Comparison of ENCODE assay signal across 9 cellular contexts in the genomic region with DNA sequence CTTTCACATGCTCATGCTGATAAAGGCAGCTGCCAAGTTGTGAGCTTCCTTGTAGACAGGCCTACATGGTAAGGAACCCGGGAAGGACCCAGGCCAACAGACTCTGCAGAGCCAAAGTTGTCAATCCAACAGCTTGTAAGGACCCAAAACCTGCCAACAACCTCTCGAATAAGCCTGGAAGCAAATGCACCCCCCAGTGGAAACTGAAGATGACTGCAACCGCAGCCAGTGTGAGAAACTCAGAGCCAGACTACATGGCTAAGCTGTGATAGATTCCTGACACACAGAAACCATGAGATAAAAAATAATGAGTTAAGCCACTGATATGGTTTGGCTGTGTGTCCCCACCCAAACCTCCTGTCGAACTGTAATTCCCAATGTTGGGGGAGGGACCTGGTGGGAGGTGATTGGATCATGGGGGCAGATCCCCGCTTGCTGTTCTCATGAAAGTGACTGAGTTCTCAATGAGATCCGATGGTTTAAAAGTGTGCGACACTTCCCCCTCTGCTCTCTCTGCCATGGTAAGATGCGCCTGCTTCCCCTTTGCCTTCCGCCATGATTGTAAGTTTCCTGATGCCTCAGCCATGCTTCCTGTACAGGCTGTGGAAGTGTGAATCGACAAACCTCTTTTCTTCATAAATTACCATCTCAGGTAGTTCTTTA. TPM values are rescaled to one million over a fixed set of nuclear protein-coding genes. Genes with fewer than 3 reads are reported as not detected.
DNase-seq lines count a peak whose midpoint lies in the region; ATAC-seq, FAIRE-seq and TF ChIP-seq lines count a peak whose summit lies in the region.
"Had no signal": no experiment of that assay in that cellular context is flagged by ENCODE, and none has a peak within 500 bp of the region (broad histone marks: within the 10 kb centered on the region; RNA-seq: fewer than 3 reads in every experiment).

No MANE protein-coding gene starts in this region.

- no peak overlapping the region for H3K56ac ChIP-seq in H1 (replicated peaks; ENCODE audit: insufficient read length, low read depth, low read length)

- no peaks in the 10 kb centered on the region for H3K27me3 ChIP-seq in cardiac muscle cell
- H3K27me3 ChIP-seq in H1 (replicated peaks in 1 of 4; ENCODE audit: control insufficient read depth in 3 of 4, extremely low read depth in 1 of 4, insufficient read depth in 3 of 4, low read length in 3 of 4): no peaks in the 10 kb centered on the region

- 55% methylated on average over 10 of the region's 10 CpGs; no CpG with 5 or more reads in 1 of the 2 experiments for WGBS in H1 (ENCODE audit: extremely low coverage in 1 of 2, insufficient coverage in 1 of 2, insufficient read length in 1 of 2, insufficient replicate concordance in 2 of 2, low coverage in 1 of 2, low lambda C conversion rate in 2 of 2, missing lambda C conversion rate in 1 of 2), 2 experiments

- H3K18ac ChIP-seq in H1 (ENCODE audit: extremely low read depth, low read length): peak overlapping the region; percentile 2

- CTCF ChIA-PET in H1 (lab: Charles Lee; ENCODE audit: partially characterized antibody): interaction anchor here (0.5 to 10.6 kb wide), 31 partner anchors 7 to 235 kb away, joined by 3 to 137 read pairs (median 3); a partner anchor contains a TSS

- TF ChIP-seq CTCF in cardiac muscle cell (IDR thresholded peaks at IDR 0.05; ENCODE audit: low read depth, low read length) (peak; percentile 63), H1 (IDR thresholded peaks at IDR 0.05; ENCODE audit: control extremely low read depth in 1 of 3, insufficient read depth in 1 of 3, low read depth in 1 of 3, low read length in 3 of 3) (peak; percentile 64 to 78 (median 71))

- H3K36me3 Mint-ChIP-seq in stimulated activated effector memory CD8-positive, alpha-beta T cell treated with anti-CD3 and anti-CD28 coated beads, Interleukin-12 subunit alpha, Interleukin-12 subunit beta, amount 100 ng/mL, for 72 hours: no peaks in the 10 kb centered on the region

- no peak for TF ChIP-seq POLR2A in H1 (IDR thresholded peaks at IDR 0.05; ENCODE audit: control extremely low read depth in 1 of 2, low read depth in 2 of 2, low read length in 2 of 2)

- H3K9ac ChIP-seq in H1 (replicated peaks in 1 of 4; ENCODE audit: extremely low read depth in 1 of 4, low read depth in 3 of 4, low read length in 3 of 4): no peak overlapping the region

- H4K91ac ChIP-seq in H1 (replicated peaks; ENCODE audit: insufficient read length, low read length): peak overlapping the region; percentile 41

- no peaks in the 10 kb centered on the region for H3K9me3 Mint-ChIP-seq in stimulated activated effector memory CD8-positive, alpha-beta T cell treated with anti-CD3 and anti-CD28 coated beads, Interleukin-12 subunit alpha, Interleukin-12 subunit beta, amount 100 ng/mL, for 72 hours

- peaks cover 8% of the 10 kb centered on the region for H3K4me1 Mint-ChIP-seq in stimulated activated effector memory CD8-positive, alpha-beta T cell treated with anti-CD3 and anti-CD28 coated beads, Interleukin-12 subunit alpha, Interleukin-12 subunit beta, amount 100 ng/mL, for 72 hours

- H3K27ac ChIP-seq in cardiac muscle cell (no peak overlapping the region), H1 (ENCODE audit: low read depth, low read length) (no peak overlapping the region)
- H3K27ac ChIP-seq: SK-N-MC had no signal

- no peak overlapping the region for H4K8ac ChIP-seq in H1 (ENCODE audit: extremely low read depth, insufficient read depth, low read length)

- no peaks in the 10 kb centered on the region for H3K9me3 ChIP-seq in cardiac muscle cell (ENCODE audit: low read depth)
- H3K9me3 ChIP-seq in H1 (ENCODE audit: insufficient read depth in 2 of 2, low read depth in 1 of 2, low read length in 1 of 2): no peaks in the 10 kb centered on the region

- no peak overlapping the region for H3K4ac ChIP-seq in H1 (replicated peaks; ENCODE audit: insufficient read length, low read depth, low read length)

- POLR2A ChIA-PET in H1 (lab: Charles Lee; ENCODE audit: partially characterized antibody): interaction anchor here (1.2 to 3.6 kb wide), 3 partner anchors 19 to 40 kb away, joined by 3 to 18 read pairs (median 3); no protein-coding TSS in a partner anchor

- H2BK15ac ChIP-seq in H1 (ENCODE audit: low read length): no peak overlapping the region

- H3K4me3 ChIP-seq in cardiac muscle cell: no peak overlapping the region
- no peak overlapping the region for H3K4me3 ChIP-seq in H1 (ENCODE audit: extremely low read depth in 1 of 4, insufficient read depth in 2 of 4, low read depth in 3 of 4, low read length in 4 of 4)
- H3K4me3 ChIP-seq: SK-N-MC had no signal

- H2BK20ac ChIP-seq in H1 (ENCODE audit: low read length): peak overlapping the region; percentile 84

- no peak overlapping the region for H3K23ac ChIP-seq in H1 (ENCODE audit: insufficient read length)

- TF ChIP-seq RAD21 in H1 (IDR thresholded peaks at IDR 0.05 in 1 of 2, conservative IDR thresholded peaks at IDR 0.05 in 1 of 2; ENCODE audit: low read depth in 2 of 2, low read length in 2 of 2): peak; percentile 67 to 83

- no peaks in the 10 kb centered on the region for H3K79me1 ChIP-seq in H1 (ENCODE audit: low read depth, low read length)

- no peak overlapping the region for H3K4me3 Mint-ChIP-seq in stimulated activated effector memory CD8-positive, alpha-beta T cell treated with anti-CD3 and anti-CD28 coated beads, Interleukin-12 subunit alpha, Interleukin-12 subunit beta, amount 100 ng/mL, for 72 hours

- no peak for TF ChIP-seq EP300 in H1 (IDR thresholded peaks at IDR 0.05; ENCODE audit: borderline replicate concordance in 1 of 2, low read depth in 2 of 2, low read length in 2 of 2)

- H2BK12ac ChIP-seq in H1 (ENCODE audit: low read depth, low read length): peak overlapping the region; percentile 88

- no peaks in the 10 kb centered on the region; the same call in 1 of the 2 replicates for H3K23me2 ChIP-seq in H1 (ENCODE audit: low read depth, low read length)

- H3K79me2 ChIP-seq in H1 (ENCODE audit: control insufficient read depth in 1 of 2, insufficient read depth in 2 of 2, low read length in 2 of 2): no peaks in the 10 kb centered on the region

- no peak overlapping the region for H3K4me2 ChIP-seq in H1 (ENCODE audit: insufficient read depth in 1 of 2, low read depth in 2 of 2, low read length in 2 of 2)

- no peaks in the 10 kb centered on the region for H3K4me1 ChIP-seq in cardiac muscle cell (ENCODE audit: low read depth)
- peaks cover 5 to 18% (median 12%) of the 10 kb centered on the region in 4 experiments for H3K4me1 ChIP-seq in H1 (replicated peaks in 1 of 4; ENCODE audit: control insufficient read depth in 3 of 4, insufficient read depth in 4 of 4, low read length in 3 of 4)

- H4K5ac ChIP-seq in H1 (ENCODE audit: insufficient read length, low read depth, low read length): no peak overlapping the region

- no peak overlapping the region for H3K14ac ChIP-seq in H1 (ENCODE audit: insufficient read length)

- intact Hi-C loops in left ventricle myocardium superior (cut with micrococcal nuclease): no loop called here

- DNase-seq in cardiac muscle cell (ENCODE audit: low read depth in 1 of 2, low spot score in 1 of 2) (peak; percentile 57 to 63), left ventricle myocardium superior (no peak), NCI-H524 treated with DMSO at 0.1 percent for 48 hours (lab: John Stamatoyannopoulos, UW) (peak; percentile 16), H1 (ENCODE audit: low read depth in 1 of 2, low spot score in 2 of 2) (no peak), GDM1 (lab: John Stamatoyannopoulos, UW) (no peak)
- no peak for DNase-seq in stimulated activated effector memory CD8-positive, alpha-beta T cell treated with anti-CD3 and anti-CD28 coated beads, Interleukin-12 subunit alpha, Interleukin-12 subunit beta, amount 100 ng/mL, for 72 hours (ENCODE audit: low spot score in 2 of 2)

- no peaks in the 10 kb centered on the region for H4K20me1 ChIP-seq in H1 (replicated peaks in 1 of 2; ENCODE audit: control insufficient read depth in 1 of 2, insufficient read depth in 2 of 2, low read length in 2 of 2)

- H3K36me3 ChIP-seq in cardiac muscle cell: no peaks in the 10 kb centered on the region
- H3K36me3 ChIP-seq in H1 (ENCODE audit: control insufficient read depth in 2 of 4, insufficient read depth in 4 of 4, low read length in 3 of 4): no peaks in the 10 kb centered on the region

- H2BK5ac ChIP-seq in H1 (ENCODE audit: low read depth, low read length): peak overlapping the region; percentile 26

- no peak for ATAC-seq in left ventricle myocardium superior
- peak; percentile 48 for ATAC-seq in stimulated activated effector memory CD8-positive, alpha-beta T cell treated with anti-CD3 and anti-CD28 coated beads, Interleukin-12 subunit alpha, Interleukin-12 subunit beta, amount 100 ng/mL, for 72 hours
- ATAC-seq in HG03135 (IDR thresholded peaks at IDR 0.05; ENCODE audit: unreplicated experiment): no peak
- no peak for ATAC-seq in HG03354 (IDR thresholded peaks at IDR 0.05; ENCODE audit: poor library complexity, severe bottlenecking, unreplicated experiment)

- H2AK5ac ChIP-seq in H1 (ENCODE audit: low read depth, low read length): no peak overlapping the region; the same call in 1 of the 2 replicates

- peak; percentile 82 for FAIRE-seq in H1 (lab: Jason Lieb, UNC)

- H2AFZ ChIP-seq in H1 (ENCODE audit: low read length): 0 out of 2 replicates have a peak overlapping the region, but pooled peaks have one; percentile 18

- no peak overlapping the region for H3K27ac Mint-ChIP-seq in stimulated activated effector memory CD8-positive, alpha-beta T cell treated with anti-CD3 and anti-CD28 coated beads, Interleukin-12 subunit alpha, Interleukin-12 subunit beta, amount 100 ng/mL, for 72 hours

- H2BK120ac ChIP-seq in H1 (replicated peaks; ENCODE audit: low read depth, low read length): no peak overlapping the region

RNA-seq across cellular contexts. Expression of a gene that starts 18.8 kb away (rescaled TPM):
- total RNA-seq in cardiac muscle cell (not detected in 2 replicates), left ventricle myocardium superior (not detected)
- polyA plus RNA-seq in cardiac muscle cell (1.2 TPM in 1 of 2 replicates, not detected in the other), H1 (2011; rRNA removed) (3.2 and 3.4 TPM in 2 replicates)
- 1.4 TPM in 2 replicates for total RNA-seq in H1 (2021; fragmentation: NEBNext Ultra II Directional; extraction: Animal tissue kit (Norgen Biotek cat#: 25700))
- 1.0 TPM for polyA plus RNA-seq in H1 (2011; cell fraction: cytosol; rRNA removed)
- 3.3 TPM for polyA plus RNA-seq in H1 (2011; cell fraction: nucleus; rRNA removed)
- polyA plus RNA-seq in H1 (2012, experiment 1 of 2): 2.6 to 6.7 TPM (median 5.0 TPM) in 4 replicates
- not detected for polyA plus RNA-seq in H1 (2012, experiment 2 of 2)
- 4.3 TPM for polyA plus RNA-seq in H1 (2013, experiment 1 of 2)
- polyA plus RNA-seq in H1 (2013, experiment 2 of 2): 4.7 TPM
- polyA minus RNA-seq in H1 (2011; rRNA and poly(A)+ RNA removed): not detected in 2 replicates
- not detected for polyA minus RNA-seq in H1 (2011; cell fraction: cytosol; rRNA and poly(A)+ RNA removed)
- polyA minus RNA-seq in H1 (2011; cell fraction: nucleus; rRNA and poly(A)+ RNA removed): 2.7 TPM

RNA-seq across cellular contexts. Expression of a gene that starts 20.8 kb away (rescaled TPM):
- total RNA-seq in cardiac muscle cell: 0.56 and 4.1 TPM in 2 replicates
- 2.3 and 4.9 TPM in 2 replicates for polyA plus RNA-seq in cardiac muscle cell
- total RNA-seq in left ventricle myocardium superior: not detected
- total RNA-seq in H1 (2021; fragmentation: NEBNext Ultra II Directional; extraction: Animal tissue kit (Norgen Biotek cat#: 25700)): 0.78 and 0.86 TPM in 2 replicates
- polyA plus RNA-seq in H1 (2011; rRNA removed): 3.7 and 3.9 TPM in 2 replicates
- polyA plus RNA-seq in H1 (2011; cell fraction: cytosol; rRNA removed): 3.5 TPM
- 14.4 TPM for polyA plus RNA-seq in H1 (2011; cell fraction: nucleus; rRNA removed)
- 1.2 to 2.6 TPM (median 1.4 TPM) in 4 replicates for polyA plus RNA-seq in H1 (2012, experiment 1 of 2)
- polyA plus RNA-seq in H1 (2012, experiment 2 of 2): 0.91 TPM
- polyA plus RNA-seq in H1 (2013, experiment 1 of 2): 1.4 TPM
- polyA plus RNA-seq in H1 (2013, experiment 2 of 2): 0.94 TPM
- polyA minus RNA-seq in H1 (2011; rRNA and poly(A)+ RNA removed): 0.63 and 0.66 TPM in 2 replicates
- polyA minus RNA-seq in H1 (2011; cell fraction: cytosol; rRNA and poly(A)+ RNA removed): not detected
- polyA minus RNA-seq in H1 (2011; cell fraction: nucleus; rRNA and poly(A)+ RNA removed): 0.80 TPM

RNA-seq across cellular contexts. Expression of a gene that starts 23.2 kb away (rescaled TPM):
- not detected in 2 replicates for total RNA-seq in cardiac muscle cell
- not detected in 2 replicates for polyA plus RNA-seq in cardiac muscle cell
- not detected for total RNA-seq in left ventricle myocardium superior
- total RNA-seq in H1 (2021; fragmentation: NEBNext Ultra II Directional; extraction: Animal tissue kit (Norgen Biotek cat#: 25700)): not detected in 2 replicates
- 0.88 TPM in 1 of 2 replicates, not detected in the other for polyA plus RNA-seq in H1 (2011; rRNA removed)
- polyA plus RNA-seq in H1 (2011; cell fraction: cytosol; rRNA removed): 0.58 TPM
- 0.40 TPM for polyA plus RNA-seq in H1 (2011; cell fraction: nucleus; rRNA removed)
- polyA plus RNA-seq in H1 (2012, experiment 1 of 2): 0.36 TPM in 1 of 4 replicates, not detected in the others
- polyA plus RNA-seq in H1 (2012, experiment 2 of 2): not detected
- polyA plus RNA-seq in H1 (2013, experiment 1 of 2): 0.32 TPM
- 0.26 TPM for polyA plus RNA-seq in H1 (2013, experiment 2 of 2)
- polyA minus RNA-seq in H1 (2011; rRNA and poly(A)+ RNA removed): not detected in 2 replicates
- not detected for polyA minus RNA-seq in H1 (2011; cell fraction: cytosol; rRNA and poly(A)+ RNA removed)
- polyA minus RNA-seq in H1 (2011; cell fraction: nucleus; rRNA and poly(A)+ RNA removed): not detected

RNA-seq across cellular contexts. Expression of a gene that starts 39.5 kb away (rescaled TPM):
- total RNA-seq in cardiac muscle cell (not detected in 2 replicates), left ventricle myocardium superior (not detected)
- polyA plus RNA-seq in cardiac muscle cell (not detected in 2 replicates), H1 (2011; rRNA removed) (not detected in 2 replicates)
- total RNA-seq in H1 (2021; fragmentation: NEBNext Ultra II Directional; extraction: Animal tissue kit (Norgen Biotek cat#: 25700)): not detected in 2 replicates
- polyA plus RNA-seq in H1 (2011; cell fraction: cytosol; rRNA removed): not detected
- not detected for polyA plus RNA-seq in H1 (2011; cell fraction: nucleus; rRNA removed)
- not detected in 4 replicates for polyA plus RNA-seq in H1 (2012, experiment 1 of 2)
- not detected for polyA plus RNA-seq in H1 (2012, experiment 2 of 2)
- polyA plus RNA-seq in H1 (2013, experiment 1 of 2): not detected
- polyA plus RNA-seq in H1 (2013, experiment 2 of 2): not detected
- not detected in 2 replicates for polyA minus RNA-seq in H1 (2011; rRNA and poly(A)+ RNA removed)
- polyA minus RNA-seq in H1 (2011; cell fraction: cytosol; rRNA and poly(A)+ RNA removed): not detected
- not detected for polyA minus RNA-seq in H1 (2011; cell fraction: nucleus; rRNA and poly(A)+ RNA removed)

RNA-seq across cellular contexts. Expression of a gene that starts 47.6 kb away (rescaled TPM):
- total RNA-seq in cardiac muscle cell (not detected in 2 replicates), left ventricle myocardium superior (not detected)
- polyA plus RNA-seq in cardiac muscle cell (not detected in 2 replicates), H1 (2011; rRNA removed) (0.03 TPM in 1 of 2 replicates, not detected in the other)
- total RNA-seq in H1 (2021; fragmentation: NEBNext Ultra II Directional; extraction: Animal tissue kit (Norgen Biotek cat#: 25700)): not detected in 2 replicates
- polyA plus RNA-seq in H1 (2011; cell fraction: cytosol; rRNA removed): not detected
- polyA plus RNA-seq in H1 (2011; cell fraction: nucleus; rRNA removed): not detected
- not detected in 4 replicates for polyA plus RNA-seq in H1 (2012, experiment 1 of 2)
- polyA plus RNA-seq in H1 (2012, experiment 2 of 2): not detected
- polyA plus RNA-seq in H1 (2013, experiment 1 of 2): not detected
- polyA plus RNA-seq in H1 (2013, experiment 2 of 2): 0.02 TPM
- polyA minus RNA-seq in H1 (2011; rRNA and poly(A)+ RNA removed): not detected in 2 replicates
- polyA minus RNA-seq in H1 (2011; cell fraction: cytosol; rRNA and poly(A)+ RNA removed): not detected
- polyA minus RNA-seq in H1 (2011; cell fraction: nucleus; rRNA and poly(A)+ RNA removed): not detected

Comparison
In these comparisons a context has a peak if more than half of its experiments do, and no peak if none do; other contexts are left out.
1. DNase-seq: peak in cardiac muscle cell (2 of 2) and NCI-H524 treated with DMSO at 0.1 percent for 48 hours (single experiment); none in left ventricle myocardium superior (single experiment), H1 (0 of 2), stimulated activated effector memory CD8-positive, alpha-beta T cell treated with anti-CD3 and anti-CD28 coated beads, Interleukin-12 subunit alpha, Interleukin-12 subunit beta, amount 100 ng/mL, for 72 hours (0 of 2) and GDM1 (single experiment).